ENCODE assay signal across 12 cellular contexts in the genomic region with DNA sequence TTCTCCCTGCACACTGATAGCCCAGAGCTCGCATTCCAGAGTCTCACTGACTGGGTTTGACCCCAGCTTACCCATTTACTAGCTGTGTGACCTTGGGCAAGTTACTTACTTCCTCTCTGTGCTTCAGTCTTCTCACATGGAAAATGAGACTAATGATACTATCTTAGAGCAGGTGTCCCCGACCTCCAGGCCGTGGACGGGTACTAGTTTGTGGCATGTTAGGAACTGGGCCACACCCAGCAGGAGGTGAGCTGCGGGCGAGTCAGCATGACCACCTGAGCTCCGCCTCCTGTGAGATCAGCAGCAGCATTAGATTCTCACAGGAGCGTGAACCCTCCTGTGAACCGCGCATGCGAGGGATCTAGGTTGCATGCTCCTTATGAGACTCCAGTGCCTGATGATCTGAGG. TPM values are rescaled to one million over a fixed set of nuclear protein-coding genes. Genes with fewer than 3 reads are reported as not detected.
DNase-seq lines count a peak whose midpoint lies in the region; ATAC-seq and TF ChIP-seq lines count a peak whose summit lies in the region.
"Had no signal": no experiment of that assay in that cellular context is flagged by ENCODE, and none has a peak within 500 bp of the region (broad histone marks: within the 10 kb centered on the region; RNA-seq: fewer than 3 reads in every experiment).

No MANE protein-coding gene starts in this region.

- DNase-seq in RWPE1 (ENCODE audit: low spot score) (peak; percentile 68), esophagus squamous epithelium (lab: John Stamatoyannopoulos, UW) (no peak), renal cortical epithelial cell (ENCODE audit: low read depth) (peak; percentile 82), ovary (no peak)
- no peak for DNase-seq in effector CD4-positive, alpha-beta T cell
- DNase-seq in activated naive CD4-positive, alpha-beta T cell treated with Interleukin-2 at 50 U/mL for 16 hours = no peak
- DNase-seq: activated B cell treated with CpG ODN at 0.5 μM for 24 hours; DND-41; stimulated activated CD4-positive, alpha-beta T cell treated with anti-CD3 and anti-CD28 coated beads, Interleukin-12 subunit alpha, Interleukin-12 subunit beta, amount 100 ng/mL, for 4 hours had no signal

- intact Hi-C loops in esophagus squamous epithelium (cut with DNase I) = no loop called here
- intact Hi-C loops in ovary (cut with DNase I) = no loop called here

- TF ChIP-seq POLR2A in esophagus squamous epithelium (IDR thresholded peaks at IDR 0.05) (no peak), ovary (IDR thresholded peaks at IDR 0.05) (no peak)

- CTCF ChIA-PET in HEK293 (lab: Yijun Ruan, JAX) = interaction anchor here (0.6 to 7.9 kb wide), 7 partner anchors 9 to 165 kb away, joined by 3 to 76 read pairs (median 4); partner anchors contain the start of gene ANKFY1
- CTCF ChIA-PET in RWPE1 (lab: Yijun Ruan, JAX) = interaction anchor here (0.6 kb wide), 1 partner anchor 32 kb away, joined by 7 read pairs; no protein-coding TSS in a partner anchor

- TF ChIP-seq EP300 in ovary (IDR thresholded peaks at IDR 0.05) = no peak

- peaks cover 3 to 7% of the 10 kb centered on the region in 2 experiments; a peak in 1 of 3 replicates for H3K36me3 ChIP-seq in HEK293 (ENCODE audit: control insufficient read depth in 2 of 2, insufficient read depth in 1 of 2, low read length in 2 of 2)
- H3K36me3 ChIP-seq in esophagus squamous epithelium = no peaks in the 10 kb centered on the region
- no peaks in the 10 kb centered on the region for H3K36me3 ChIP-seq in ovary

- no peak overlapping the region for H3K4me3 ChIP-seq in HEK293 (ENCODE audit: low read depth, low read length)
- peak overlapping the region in 2 of 4 donors; percentile 5 to 18 for H3K4me3 ChIP-seq in esophagus squamous epithelium
- H3K4me3 ChIP-seq in ovary = no peak overlapping the region

- POLR2A ChIA-PET in HEK293 (lab: Yijun Ruan, JAX) = interaction anchor here (0.8 to 1.6 kb wide), 3 partner anchors 14 to 18 kb away, joined by 3 to 5 read pairs (median 4); partner anchors contain the start of gene ANKFY1
- POLR2A ChIA-PET in RWPE1 (lab: Yijun Ruan, JAX; ENCODE audit: low non-redundant PET) = no interaction called here

- H3K9me3 ChIP-seq in HEK293 (ENCODE audit: control insufficient read depth, insufficient read depth, low read depth, low read length) (no peaks in the 10 kb centered on the region), esophagus squamous epithelium (no peaks in the 10 kb centered on the region), ovary (no peaks in the 10 kb centered on the region)

- TF ChIP-seq CTCF in HEK293 (tag by site-specific recombination; IDR thresholded peaks at IDR 0.05) (no peak), RWPE1 (conservative IDR thresholded peaks at IDR 0.05; ENCODE audit: low read depth) (no peak), esophagus squamous epithelium (IDR thresholded peaks at IDR 0.05) (no peak), ovary (IDR thresholded peaks at IDR 0.05) (no peak)

- H3K4me1 ChIP-seq in HEK293 (ENCODE audit: control insufficient read depth, insufficient read depth, low read length) (peaks cover 22% of the 10 kb centered on the region), esophagus squamous epithelium (peaks cover 7 to 40% (median 31%) of the 10 kb centered on the region in 3 donors), ovary (ENCODE audit: insufficient read depth) (peaks cover 3% of the 10 kb centered on the region)

- ATAC-seq in HG03469 (IDR thresholded peaks at IDR 0.05; ENCODE audit: unreplicated experiment) = no peak
- ATAC-seq: stimulated activated memory B cell treated with anti-CD40 and anti-IgM and Interleukin-4, amounts not matched to agents 10 μg/mL and 1 μg/mL and 100 μg/mL, for 72 hours had no signal

- H3K27me3 ChIP-seq in esophagus squamous epithelium = no peaks in the 10 kb centered on the region
- H3K27me3 ChIP-seq in ovary = no peaks in the 10 kb centered on the region

- H3K27ac ChIP-seq in HEK293 (ENCODE audit: extremely low read depth, low read depth, low read length) (no peak overlapping the region), RWPE1 (peak overlapping the region; percentile 62), esophagus squamous epithelium (peak overlapping the region; percentile 77 to 89 (median 83)), ovary (no peak overlapping the region)

- 57 to 77% methylated on average over 6 of the region's 11 CpGs for WGBS in esophagus squamous epithelium, 2 donors
- WGBS in ovary, 3 donors = 83 to 88% (median 86%) methylated on average over 11 of the region's 11 CpGs

TF ChIP-seq in HEK293, 187 proteins besides CTCF, POLR2A, EP300 and RAD21:
- TF ChIP-seq ZNF292 (tag by site-specific recombination; IDR thresholded peaks at IDR 0.05; ENCODE audit: borderline replicate concordance, low read depth) (no peak), KLF9 (tag by site-specific recombination; IDR thresholded peaks at IDR 0.05; ENCODE audit: low read depth) (0 out of 2 replicates have a peak, but pooled peaks have one; percentile 16), PBX3 (CRISPR knock-in tag; IDR thresholded peaks at IDR 0.05) (no peak), ZIC2 (tag by site-specific recombination; IDR thresholded peaks at IDR 0.05) (peak; percentile 62), ZNF600 (tag by site-specific recombination; IDR thresholded peaks at IDR 0.05) (0 out of 2 replicates have a peak, but pooled peaks have one; percentile 24), OSR2 (tag by site-specific recombination; IDR thresholded peaks at IDR 0.05) (0 out of 2 replicates have a peak, but pooled peaks have one; percentile 22), SP7 (tag by site-specific recombination; IDR thresholded peaks at IDR 0.05) (peak; percentile 21; the same call in 1 of the 2 replicates), IKZF3 (tag by site-specific recombination; IDR thresholded peaks at IDR 0.05) (no peak), GLIS1 (tag by site-specific recombination; IDR thresholded peaks at IDR 0.05) (peak; percentile 51)

RNA-seq across cellular contexts. Expression of gene ANKFY1, which starts 15.8 kb away (rescaled TPM):
- total RNA-seq in esophagus squamous epithelium (10 to 100 TPM; 21.0 to 34.7 (median 26.4) TPM), renal cortical epithelial cell (24.3 and 95.7 TPM in 2 replicates), ovary (10 to 100 TPM; 28.4 to 65.1 (median 47.4) TPM)
- polyA plus RNA-seq in ovary = 10 to 100 TPM; 13.7 to 34.8 TPM

Comparison
In these comparisons a context has a peak if more than half of its experiments do, and no peak if none do; other contexts are left out.
1. H3K27ac ChIP-seq: peak in RWPE1 (single experiment) and esophagus squamous epithelium (4 of 4); none in HEK293 (single experiment) and ovary (0 of 2).
2. DNase-seq: peak in RWPE1 (single experiment) and renal cortical epithelial cell (single experiment); none in esophagus squamous epithelium (single experiment), effector CD4-positive, alpha-beta T cell (single experiment), ovary (0 of 5) and activated naive CD4-positive, alpha-beta T cell treated with Interleukin-2 at 50 U/mL for 16 hours (single experiment).